ENCODE assay signal across 9 cellular contexts in the genomic region with DNA sequence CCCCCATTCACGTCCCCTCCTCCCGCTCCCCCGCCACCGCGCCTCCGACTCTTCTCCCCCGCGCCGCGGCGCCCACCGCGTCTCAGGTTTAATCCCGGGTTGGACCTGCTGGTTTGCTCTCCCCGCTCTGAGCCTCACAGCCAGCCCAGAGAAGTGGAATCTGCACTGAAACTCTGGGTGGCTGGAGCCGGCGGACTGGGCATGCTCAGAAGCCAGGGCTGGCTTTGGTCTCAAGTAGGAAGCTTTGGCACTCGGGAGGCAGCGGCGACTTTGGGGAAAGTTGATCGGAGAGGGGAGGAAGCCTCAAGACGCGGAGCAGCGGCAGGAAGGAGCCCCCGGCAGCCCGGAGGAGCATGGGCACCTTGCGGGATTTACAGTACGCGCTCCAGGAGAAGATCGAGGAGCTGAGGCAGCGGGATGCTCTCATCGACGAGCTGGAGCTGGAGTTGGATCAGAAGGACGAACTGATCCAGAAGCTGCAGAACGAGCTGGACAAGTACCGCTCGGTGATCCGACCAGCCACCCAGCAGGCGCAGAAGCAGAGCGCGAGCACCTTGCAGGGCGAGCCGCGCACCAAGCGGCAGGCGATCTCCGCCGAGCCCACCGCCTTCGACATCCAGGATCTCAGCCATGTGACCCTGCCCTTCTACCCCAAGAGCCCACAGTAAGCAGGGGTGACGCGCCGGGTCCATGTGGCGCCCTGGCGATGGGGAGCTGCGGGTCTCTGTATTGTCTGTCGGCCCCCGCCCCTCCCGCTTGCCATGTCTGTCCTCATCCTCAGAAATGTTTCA. TPM values are rescaled to one million over a fixed set of nuclear protein-coding genes. Genes with fewer than 3 reads are reported as not detected.
DNase-seq lines count a peak whose midpoint lies in the region; ATAC-seq, FAIRE-seq and TF ChIP-seq lines count a peak whose summit lies in the region.
"Had no signal": no experiment of that assay in that cellular context is flagged by ENCODE, and none has a peak within 500 bp of the region (broad histone marks: within the 10 kb centered on the region; RNA-seq: fewer than 3 reads in every experiment).

A gene (plus strand): TSS at position 250 of the 791 bp plus-strand sequence.

- POLR2A ChIA-PET in OCI-LY7 (lab: Charles Lee): no interaction called here

- no peak for ATAC-seq in HG02973 (IDR thresholded peaks at IDR 0.05; ENCODE audit: unreplicated experiment)
- ATAC-seq: HCT116 had no signal

- H3K4me3 ChIP-seq in SJCRH30 (peak within 1 kb of the TSS; percentile 60), small intestine (ENCODE audit: low read depth in 1 of 2, low read length in 2 of 2) (peak within 1 kb of the TSS; percentile 51 to 53), OCI-LY7 (ENCODE audit: low read depth, low read length, poor library complexity, severe bottlenecking) (no peak within 1 kb of the TSS)

- no peaks in the 10 kb centered on the region for H3K27me3 ChIP-seq in SJCRH30
- H3K27me3 ChIP-seq in small intestine (ENCODE audit: control insufficient read depth in 2 of 2, insufficient read depth in 2 of 2, low read length in 2 of 2): peaks cover 0 to 5% of the 10 kb centered on the region in 2 donors

- H3K36me3 ChIP-seq in SJCRH30 (no peaks in the 10 kb centered on the region), small intestine (ENCODE audit: control insufficient read depth in 2 of 2, insufficient read depth in 2 of 2, low read length in 2 of 2) (no peaks in the 10 kb centered on the region), OCI-LY7 (ENCODE audit: insufficient read depth, low read length) (no peaks in the 10 kb centered on the region)

- H3K27ac ChIP-seq in SJCRH30: 0 out of 2 replicates have a peak within 1 kb of the TSS, but pooled peaks have one; percentile 4
- H3K27ac ChIP-seq in small intestine (ENCODE audit: low read depth in 1 of 2, low read length in 1 of 2): peak within 1 kb of the TSS in 1 of 2 donors; percentile 84
- no peak within 1 kb of the TSS for H3K27ac ChIP-seq in OCI-LY7 (ENCODE audit: low read depth, low read length, poor library complexity, severe bottlenecking)

- 1 to 2% (median 1%) methylated on average over 47 to 59 of the region's 59 CpGs for WGBS in small intestine, 3 donors

- DNase-seq in AG09319 (ENCODE audit: extremely low read depth, low read depth) (peak; percentile 65), GOT3 (lab: John Stamatoyannopoulos, UW) (peak; percentile 24), SJCRH30 (peak; percentile 49 to 65), dedifferentiated amniotic fluid mesenchymal stem cell (ENCODE audit: extremely low spot score) (peak; percentile 82), kidney glomerular epithelial cell (lab: John Stamatoyannopoulos, UW) (peak; percentile 39), small intestine (peak; percentile 59), OCI-LY7 (ENCODE audit: low spot score) (no peak)

- no peak within 1 kb of the TSS for H3K4me2 ChIP-seq in OCI-LY7 (ENCODE audit: low read length)

- FAIRE-seq in small intestine (lab: Jason Lieb, UNC): no peak

- CTCF ChIA-PET in OCI-LY7 (lab: Charles Lee; ENCODE audit: unreplicated experiment): no interaction called here

- H2AFZ ChIP-seq in OCI-LY7 (ENCODE audit: low read length): no peak within 1 kb of the TSS

- H4K20me1 ChIP-seq in OCI-LY7 (ENCODE audit: insufficient read depth, low read length): no peaks in the 10 kb centered on the region

- TF ChIP-seq CTCF in AG09319 (IDR thresholded peaks at IDR 0.05; ENCODE audit: low read depth, low read length): no peak
- TF ChIP-seq CTCF in OCI-LY7 (conservative IDR thresholded peaks at IDR 0.05; ENCODE audit: low read length): no peak

- BruUV-seq in OCI-LY7 (replicated peaks; lab: Mats Ljungman, UMichigan): no TSS peak

- H3K79me2 ChIP-seq in OCI-LY7 (ENCODE audit: insufficient read depth, low read depth, low read length): no peaks in the 10 kb centered on the region

- H3K9me3 ChIP-seq in SJCRH30 (replicated peaks): no peaks in the 10 kb centered on the region
- H3K9me3 ChIP-seq in small intestine (ENCODE audit: control insufficient read depth, low read depth): no peaks in the 10 kb centered on the region
- H3K9me3 ChIP-seq in OCI-LY7 (ENCODE audit: low read length): no peaks in the 10 kb centered on the region

- H3K4me1 ChIP-seq in SJCRH30: no peaks in the 10 kb centered on the region
- H3K4me1 ChIP-seq in small intestine (ENCODE audit: control insufficient read depth in 2 of 2, insufficient read depth in 1 of 2, low read depth in 1 of 2, low read length in 1 of 2): no peaks in the 10 kb centered on the region
- no peaks in the 10 kb centered on the region for H3K4me1 ChIP-seq in OCI-LY7 (ENCODE audit: insufficient read depth, low read length, poor library complexity, severe bottlenecking)

- intact Hi-C loops in OCI-LY7 (cut with micrococcal nuclease; ENCODE audit: unreplicated experiment): no loop called here

- no peaks in the 10 kb centered on the region for H3K9me2 ChIP-seq in OCI-LY7 (ENCODE audit: insufficient read depth, low read length)

RNA-seq across cellular contexts. Expression of the gene that starts here (rescaled TPM):
- total RNA-seq in SJCRH30 (2014; rRNA removed; shearing (Covaris generic)): 2.6 and 3.0 TPM in 2 replicates
- polyA plus RNA-seq in small intestine: 1 to 10 TPM in 1 of 3 donors, under 1 TPM in 2; 0.45 to 1.9 (median 0.81) TPM
- total RNA-seq in OCI-LY7 (2014; rRNA removed; shearing (Covaris generic)): not detected in 2 replicates
- not detected in 2 replicates for total RNA-seq in OCI-LY7 (2022)
